20 cellular contexts compared by ENCODE assay signal in the genomic region with DNA sequence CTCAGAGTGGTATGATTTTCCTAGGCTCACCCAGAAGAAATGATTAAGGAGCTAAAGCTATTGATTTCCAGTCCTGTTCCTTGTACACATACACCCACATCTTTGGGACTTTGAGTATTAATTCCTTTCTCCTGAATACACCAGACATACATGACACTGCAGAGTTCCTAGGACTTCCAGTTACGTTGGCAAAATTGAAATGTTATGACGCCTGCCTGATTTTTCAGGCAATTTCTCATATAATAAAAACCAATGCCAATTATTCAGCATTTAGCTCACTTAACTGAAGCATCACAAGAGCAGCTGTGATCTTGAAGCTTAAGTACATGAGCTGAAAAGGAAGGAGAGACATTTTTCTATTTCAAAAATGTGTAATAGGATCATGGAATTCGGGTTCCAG. TPM values are rescaled to one million over a fixed set of nuclear protein-coding genes. Genes with fewer than 3 reads are reported as not detected.
DNase-seq lines count a peak whose midpoint lies in the region; ATAC-seq and TF ChIP-seq lines count a peak whose summit lies in the region.
"Had no signal": no experiment of that assay in that cellular context is flagged by ENCODE, and none has a peak within 500 bp of the region (broad histone marks: within the 10 kb centered on the region; RNA-seq: fewer than 3 reads in every experiment).

No MANE protein-coding gene starts in this region.

- no peaks in the 10 kb centered on the region for H3K36me3 Mint-ChIP-seq in activated T-helper 2 cell treated with anti-CD3 and anti-CD28 coated beads, Interferon-gamma antibody, Interleukin-2, Interleukin-4, amounts not matched to agents 10 μg/mL and 5 μg/mL and 100 μg/mL, durations not matched to agents 14 hours and 24 hours and 36 hours (ENCODE audit: low read depth)
- no peaks in the 10 kb centered on the region for H3K36me3 Mint-ChIP-seq in activated CD4-positive, alpha-beta memory T cell treated with anti-CD3 and anti-CD28 coated beads for 36 hours
- H3K36me3 Mint-ChIP-seq: CD4-positive, alpha-beta memory T cell had no signal

- intact Hi-C loops in esophagus muscularis mucosa (cut with DNase I) = no loop called here
- intact Hi-C loops in activated T-helper 2 cell treated with anti-CD3 and anti-CD28 coated beads, Interferon-gamma antibody, Interleukin-2, Interleukin-4, amounts not matched to agents 10 μg/mL and 5 μg/mL and 100 μg/mL, durations not matched to agents 14 hours and 24 hours and 36 hours (cut with micrococcal nuclease) = loop anchor here (10.0 kb wide), 1 partner anchor 206 kb away; a partner anchor contains a TSS
- intact Hi-C loops in activated CD4-positive, alpha-beta memory T cell treated with anti-CD3 and anti-CD28 coated beads for 36 hours (cut with micrococcal nuclease) = no loop called here

- H3K4me3 ChIP-seq in AG10803 (ENCODE audit: low read length) (no peak overlapping the region), esophagus muscularis mucosa (no peak overlapping the region), muscle layer of colon (ENCODE audit: low read depth in 1 of 2, low read length in 2 of 2) (no peak overlapping the region), stomach smooth muscle (ENCODE audit: low read length in 2 of 2) (no peak overlapping the region)
- H3K4me3 ChIP-seq: A549 had no signal

- H3K9me3 ChIP-seq in esophagus muscularis mucosa (no peaks in the 10 kb centered on the region), muscle layer of colon (ENCODE audit: low read length) (no peaks in the 10 kb centered on the region), stomach smooth muscle (ENCODE audit: control insufficient read depth in 2 of 2, low read length in 2 of 2) (no peaks in the 10 kb centered on the region)
- H3K9me3 ChIP-seq: A549, BE2C had no signal

- H3K27me3 ChIP-seq in esophagus muscularis mucosa = peaks cover 0 to 18% (median 0%) of the 10 kb centered on the region in 4 donors
- H3K27me3 ChIP-seq in muscle layer of colon (ENCODE audit: control insufficient read depth in 1 of 2, insufficient read depth in 2 of 2, low read length in 2 of 2) = peaks cover 0 to 9% of the 10 kb centered on the region in 2 donors
- H3K27me3 ChIP-seq in stomach smooth muscle (ENCODE audit: control insufficient read depth in 1 of 2, insufficient read depth in 2 of 2, low read length in 2 of 2) = no peaks in the 10 kb centered on the region
- H3K27me3 ChIP-seq: BE2C had no signal

- 41% methylated on average over 3 of the region's 3 CpGs for WGBS in esophagus muscularis mucosa

- DNase-seq in AG10803 (ENCODE audit: low read depth) = peak; percentile 65
- DNase-seq in esophagus muscularis mucosa (ENCODE audit: extremely low spot score) = no peak
- DNase-seq in activated T-helper 2 cell treated with anti-CD3 and anti-CD28 coated beads, Interferon-gamma antibody, Interleukin-2, Interleukin-4, amounts not matched to agents 10 μg/mL and 5 μg/mL and 100 μg/mL, durations not matched to agents 14 hours and 24 hours and 36 hours (ENCODE audit: low spot score) = no peak
- no peak for DNase-seq in activated CD4-positive, alpha-beta memory T cell treated with anti-CD3 and anti-CD28 coated beads for 36 hours
- DNase-seq: BE2C; CD4-positive, alpha-beta memory T cell; DMS79 treated with DMSO at 0.1 percent for 48 hours; Karpas-422; NCI-H1105 treated with DMSO at 0.1 percent for 48 hours; NCI-H187; NCI-H2171; NCI-H82 had no signal

- no peaks in the 10 kb centered on the region for H3K9me3 Mint-ChIP-seq in activated T-helper 2 cell treated with anti-CD3 and anti-CD28 coated beads, Interferon-gamma antibody, Interleukin-2, Interleukin-4, amounts not matched to agents 10 μg/mL and 5 μg/mL and 100 μg/mL, durations not matched to agents 14 hours and 24 hours and 36 hours
- no peaks in the 10 kb centered on the region for H3K9me3 Mint-ChIP-seq in activated CD4-positive, alpha-beta memory T cell treated with anti-CD3 and anti-CD28 coated beads for 36 hours
- H3K9me3 Mint-ChIP-seq: CD4-positive, alpha-beta memory T cell had no signal

- ATAC-seq in HG03097 (IDR thresholded peaks at IDR 0.05; ENCODE audit: low FRiP score, unreplicated experiment) (no peak), GM21723 (IDR thresholded peaks at IDR 0.05; ENCODE audit: unreplicated experiment) (no peak)
- ATAC-seq: A549, HepG2, Panc1, Right ventricle myocardium inferior had no signal

- H3K9ac ChIP-seq in muscle layer of colon (ENCODE audit: low read length) (no peak overlapping the region), stomach smooth muscle (ENCODE audit: low read length in 2 of 2) (no peak overlapping the region)

- no peak for TF ChIP-seq EP300 in esophagus muscularis mucosa (IDR thresholded peaks at IDR 0.05)

- no peaks in the 10 kb centered on the region for H3K36me3 ChIP-seq in esophagus muscularis mucosa
- H3K36me3 ChIP-seq in muscle layer of colon (ENCODE audit: insufficient read depth, low read length) = no peaks in the 10 kb centered on the region
- H3K36me3 ChIP-seq in stomach smooth muscle (ENCODE audit: control insufficient read depth in 2 of 2, insufficient read depth in 2 of 2, low read length in 2 of 2) = peaks cover 0 to 4% of the 10 kb centered on the region in 2 donors
- H3K36me3 ChIP-seq: BE2C had no signal

- POLR2A ChIA-PET in activated CD4-positive, alpha-beta memory T cell treated with anti-CD3 and anti-CD28 coated beads for 36 hours (lab: Charles Lee) = interaction anchor here (0.6 kb wide), 1 partner anchor 148 kb away, joined by 3 read pairs; no protein-coding TSS in a partner anchor

- no peak overlapping the region for H3K4me3 Mint-ChIP-seq in activated T-helper 2 cell treated with anti-CD3 and anti-CD28 coated beads, Interferon-gamma antibody, Interleukin-2, Interleukin-4, amounts not matched to agents 10 μg/mL and 5 μg/mL and 100 μg/mL, durations not matched to agents 14 hours and 24 hours and 36 hours (ENCODE audit: low read depth)
- H3K4me3 Mint-ChIP-seq in activated CD4-positive, alpha-beta memory T cell treated with anti-CD3 and anti-CD28 coated beads for 36 hours = no peak overlapping the region
- H3K4me3 Mint-ChIP-seq: CD4-positive, alpha-beta memory T cell had no signal

- TF ChIP-seq CTCF in AG10803 (conservative IDR thresholded peaks at IDR 0.05; ENCODE audit: low read length) (no peak), esophagus muscularis mucosa (IDR thresholded peaks at IDR 0.05) (no peak)

- H3K4me1 Mint-ChIP-seq in activated T-helper 2 cell treated with anti-CD3 and anti-CD28 coated beads, Interferon-gamma antibody, Interleukin-2, Interleukin-4, amounts not matched to agents 10 μg/mL and 5 μg/mL and 100 μg/mL, durations not matched to agents 14 hours and 24 hours and 36 hours (ENCODE audit: low read depth) = peaks cover 7% of the 10 kb centered on the region
- peaks cover 14% of the 10 kb centered on the region for H3K4me1 Mint-ChIP-seq in activated CD4-positive, alpha-beta memory T cell treated with anti-CD3 and anti-CD28 coated beads for 36 hours (ENCODE audit: low read depth)

- no peak overlapping the region for H3K27ac Mint-ChIP-seq in activated T-helper 2 cell treated with anti-CD3 and anti-CD28 coated beads, Interferon-gamma antibody, Interleukin-2, Interleukin-4, amounts not matched to agents 10 μg/mL and 5 μg/mL and 100 μg/mL, durations not matched to agents 14 hours and 24 hours and 36 hours
- no peak overlapping the region for H3K27ac Mint-ChIP-seq in activated CD4-positive, alpha-beta memory T cell treated with anti-CD3 and anti-CD28 coated beads for 36 hours
- H3K27ac Mint-ChIP-seq: CD4-positive, alpha-beta memory T cell had no signal

- H3K27ac ChIP-seq in esophagus muscularis mucosa (replicated peaks in 1 of 4) = peak overlapping the region; percentile 88 to 96 (median 92)
- H3K27ac ChIP-seq in muscle layer of colon (ENCODE audit: low read depth, low read length) = peak overlapping the region; percentile 8
- peak overlapping the region; percentile 41 for H3K27ac ChIP-seq in stomach smooth muscle (ENCODE audit: low read length)

- peaks cover 69% of the 10 kb centered on the region for H3K27me3 Mint-ChIP-seq in activated T-helper 2 cell treated with anti-CD3 and anti-CD28 coated beads, Interferon-gamma antibody, Interleukin-2, Interleukin-4, amounts not matched to agents 10 μg/mL and 5 μg/mL and 100 μg/mL, durations not matched to agents 14 hours and 24 hours and 36 hours (ENCODE audit: low read depth)
- H3K27me3 Mint-ChIP-seq in activated CD4-positive, alpha-beta memory T cell treated with anti-CD3 and anti-CD28 coated beads for 36 hours = peaks cover 57% of the 10 kb centered on the region

- TF ChIP-seq POLR2A in esophagus muscularis mucosa (IDR thresholded peaks at IDR 0.05; ENCODE audit: low read depth) = no peak

- H3K4me1 ChIP-seq in esophagus muscularis mucosa (peaks cover 9 to 87% (median 84%) of the 10 kb centered on the region in 4 donors), muscle layer of colon (ENCODE audit: insufficient read depth, low read length) (peaks cover 75% of the 10 kb centered on the region), stomach smooth muscle (ENCODE audit: control insufficient read depth, insufficient read depth, low read length) (peaks cover 64% of the 10 kb centered on the region)

- CTCF ChIA-PET in activated CD4-positive, alpha-beta memory T cell treated with anti-CD3 and anti-CD28 coated beads for 36 hours (lab: Charles Lee) = interaction anchor here (1.1 kb wide), 1 partner anchor 57 kb away, joined by 3 read pairs; no protein-coding TSS in a partner anchor

RNA-seq across cellular contexts. Expression of a gene that starts 4.5 kb away (rescaled TPM):
- 100 to 1,000 TPM; 169 to 215 (median 197) TPM for total RNA-seq in esophagus muscularis mucosa
- 0.05 and 0.11 TPM in 2 replicates for total RNA-seq in activated T-helper 2 cell treated with anti-CD3 and anti-CD28 coated beads, Interferon-gamma antibody, Interleukin-2, Interleukin-4, amounts not matched to agents 10 μg/mL and 5 μg/mL and 100 μg/mL, durations not matched to agents 14 hours and 24 hours and 36 hours
- total RNA-seq in activated CD4-positive, alpha-beta memory T cell treated with anti-CD3 and anti-CD28 coated beads for 36 hours = under 1 TPM; 0.31 to 0.44 TPM
- total RNA-seq: HepG2 had no signal

Comparison
In these comparisons a context has a peak if more than half of its experiments do, and no peak if none do; other contexts are left out.
1. H3K27ac ChIP-seq: peak in every context shown above with its lines; median percentile 92 in esophagus muscularis mucosa; 41 in stomach smooth muscle; 8 in muscle layer of colon.
2. RNA of a gene that starts 4.5 kb away (total RNA-seq): 169 to 215 TPM in esophagus muscularis mucosa; 0.31 to 0.44 TPM in activated CD4-positive, alpha-beta memory T cell treated with anti-CD3 and anti-CD28 coated beads for 36 hours and 0.05 to 0.11 TPM in activated T-helper 2 cell treated with anti-CD3 and anti-CD28 coated beads, Interferon-gamma antibody, Interleukin-2, Interleukin-4, amounts not matched to agents 10 μg/mL and 5 μg/mL and 100 μg/mL, durations not matched to agents 14 hours and 24 hours and 36 hours; every median in the first group is over 100 times any median in the second.